ENCODE assay signal across 8 cellular contexts in genomic region chrX:153971124-153971631, GRCh38. TPM values are rescaled to one million over a fixed set of nuclear protein-coding genes. Genes with fewer than 3 reads are reported as not detected.
A peak's percentile ranks its signal among the peaks of the same experiment; 100 is the strongest.
DNase-seq lines count a peak whose midpoint lies in the region; ATAC-seq and TF ChIP-seq lines count a peak whose summit lies in the region.

No MANE protein-coding gene starts in this region.

- TF ChIP-seq POLR2A in uterus (IDR thresholded peaks at IDR 0.05), result peak in 1 of 2 donors; percentile 41

- no peaks in the 10 kb centered on the region for H3K27me3 Mint-ChIP-seq in T-helper 1 cell treated with Interleukin-12 subunit alpha and Interleukin-12 subunit beta and Interleukin-4 antibody, amounts not matched to agents 30 μg/mL and 1 μg/mL, for 36 hours (ENCODE audit: low read depth)

- H3K4me1 ChIP-seq in right atrium auricular region (peaks cover 0 to 58% of the 10 kb centered on the region in 2 donors), uterus (peaks cover 0 to 5% of the 10 kb centered on the region in 2 donors)

- H3K27ac ChIP-seq in right atrium auricular region (peak overlapping the region; percentile 97 to 99), uterus (peak overlapping the region; percentile 99)

- no peaks in the 10 kb centered on the region for H3K9me3 Mint-ChIP-seq in T-helper 1 cell treated with Interleukin-12 subunit alpha and Interleukin-12 subunit beta and Interleukin-4 antibody, amounts not matched to agents 30 μg/mL and 1 μg/mL, for 36 hours

- H3K27me3 ChIP-seq in right atrium auricular region, result no peaks in the 10 kb centered on the region
- no peaks in the 10 kb centered on the region for H3K27me3 ChIP-seq in uterus

- ATAC-seq in HG02588 (IDR thresholded peaks at IDR 0.05; ENCODE audit: unreplicated experiment), result peak; percentile 35

- no peaks in the 10 kb centered on the region for H3K9me3 ChIP-seq in right atrium auricular region
- no peaks in the 10 kb centered on the region for H3K9me3 ChIP-seq in uterus

- intact Hi-C loops in uterus (cut with DNase I; ENCODE audit: low total_unique reads), result no loop called here

- peak overlapping the region; percentile 100 for H3K27ac Mint-ChIP-seq in T-helper 1 cell treated with Interleukin-12 subunit alpha and Interleukin-12 subunit beta and Interleukin-4 antibody, amounts not matched to agents 30 μg/mL and 1 μg/mL, for 36 hours

- DNase-seq in NCI-H1105 treated with DMSO at 0.1 percent for 48 hours (lab: John Stamatoyannopoulos, UW), result peak; percentile 83
- peak in 55 of 56 donors; percentile 19 to 94 (median 77) for DNase-seq in amygdala (lab: John Stamatoyannopoulos, UW)
- DNase-seq in right atrium auricular region (ENCODE audit: low spot score), result peak; percentile 87
- peak; percentile 89 for DNase-seq in putamen (ENCODE audit: low spot score)
- DNase-seq in uterus, result peak; percentile 91

- H3K36me3 Mint-ChIP-seq in T-helper 1 cell treated with Interleukin-12 subunit alpha and Interleukin-12 subunit beta and Interleukin-4 antibody, amounts not matched to agents 30 μg/mL and 1 μg/mL, for 36 hours (ENCODE audit: low read depth), result peaks cover 17% of the 10 kb centered on the region

- TF ChIP-seq CTCF in right atrium auricular region (IDR thresholded peaks at IDR 0.05) (no peak), uterus (IDR thresholded peaks at IDR 0.05) (no peak)

- peaks cover 30% of the 10 kb centered on the region for H3K4me1 Mint-ChIP-seq in T-helper 1 cell treated with Interleukin-12 subunit alpha and Interleukin-12 subunit beta and Interleukin-4 antibody, amounts not matched to agents 30 μg/mL and 1 μg/mL, for 36 hours (ENCODE audit: low read depth)

- peak overlapping the region; percentile 100 for H3K4me3 Mint-ChIP-seq in T-helper 1 cell treated with Interleukin-12 subunit alpha and Interleukin-12 subunit beta and Interleukin-4 antibody, amounts not matched to agents 30 μg/mL and 1 μg/mL, for 36 hours

- H3K4me3 ChIP-seq in GM08714 (ENCODE audit: low read length), result peak overlapping the region; percentile 85
- H3K4me3 ChIP-seq in right atrium auricular region, result peak overlapping the region; percentile 68 to 71
- H3K4me3 ChIP-seq in uterus, result peak overlapping the region; percentile 52 to 96

- H3K36me3 ChIP-seq in right atrium auricular region (no peaks in the 10 kb centered on the region), uterus (no peaks in the 10 kb centered on the region)

RNA-seq across cellular contexts. Expression of gene HCFC1, which starts 0.4 kb away (rescaled TPM):
- 10 to 100 TPM; 40.8 to 54.7 TPM for total RNA-seq in right atrium auricular region
- total RNA-seq in uterus, result 10 to 100 TPM; 20.9 to 65.7 (median 37.3) TPM

RNA-seq across cellular contexts. Expression of gene TMEM187, which starts 1.4 kb away (rescaled TPM):
- total RNA-seq in right atrium auricular region, result 1 to 10 TPM; 4.7 to 6.4 TPM
- total RNA-seq in uterus, result 1 to 10 TPM in 3 of 4 donors, not detected in 1; 2.5 to 9.6 (median 6.2) TPM

RNA-seq across cellular contexts. Expression of gene RENBP, which starts 26.7 kb away (rescaled TPM):
- total RNA-seq in right atrium auricular region (10 to 100 TPM in 1 of 2 donors, 1 to 10 TPM in 1; 6.2 to 10.6 TPM), uterus (1 to 10 TPM in 3 of 4 donors, under 1 TPM in 1; 0.77 to 5.9 (median 2.6) TPM)

RNA-seq across cellular contexts. Expression of gene NAA10, which starts 36.3 kb away (rescaled TPM):
- total RNA-seq in right atrium auricular region (10 to 100 TPM; 66.5 to 70.2 TPM), uterus (100 to 1,000 TPM in 2 of 4 donors, 10 to 100 TPM in 2; 37.9 to 198 (median 109) TPM)

RNA-seq across cellular contexts. Expression of gene ARHGAP4, which starts 45.1 kb away (rescaled TPM):
- total RNA-seq in right atrium auricular region (1 to 10 TPM; 7.6 to 8.9 TPM), uterus (10 to 100 TPM in 2 of 4 donors, 1 to 10 TPM in 2; 5.1 to 28.3 (median 15.8) TPM)

Comparison
In these comparisons a context has a peak if more than half of its experiments do, and no peak if none do; other contexts are left out.
1. Peak in every context shown above with its lines: DNase-seq, ATAC-seq, H3K4me3 ChIP-seq and H3K27ac ChIP-seq.